Comparison of ENCODE assay signal across 27 cellular contexts in genomic region chr15:79425591-79426295, GRCh38. TPM values are rescaled to one million over a fixed set of nuclear protein-coding genes. Genes with fewer than 3 reads are reported as not detected.
DNase-seq lines count a peak whose midpoint lies in the region; ATAC-seq, FAIRE-seq and TF ChIP-seq lines count a peak whose summit lies in the region.
"Had no signal": no experiment of that assay in that cellular context is flagged by ENCODE, and none has a peak within 500 bp of the region (broad histone marks: within the 10 kb centered on the region; RNA-seq: fewer than 3 reads in every experiment).

No MANE protein-coding gene starts in this region.

- no peaks in the 10 kb centered on the region; the same call in 1 of the 2 replicates for H4K20me1 ChIP-seq in IMR-90 (ENCODE audit: insufficient read depth, low read length)
- no peaks in the 10 kb centered on the region for H4K20me1 ChIP-seq in astrocyte (ENCODE audit: insufficient read depth, low read length)
- H4K20me1 ChIP-seq: BLaER1 had no signal

- dilution Hi-C loops in IMR-90 (cut with HindIII; ENCODE audit: low sequenced_read_pairs, unreplicated experiment) = no loop called here

- H2BK120ac ChIP-seq in IMR-90 (ENCODE audit: low read depth, low read length) = no peak overlapping the region

- H3K9me3 ChIP-seq in IMR-90 (ENCODE audit: control insufficient read depth, insufficient read depth, low read length) = no peaks in the 10 kb centered on the region
- H3K9me3 ChIP-seq in astrocyte (ENCODE audit: insufficient read depth, low read depth, low read length) = no peaks in the 10 kb centered on the region
- no peaks in the 10 kb centered on the region for H3K9me3 ChIP-seq in esophagus muscularis mucosa
- H3K9me3 ChIP-seq: BLaER1 had no signal

- H3K27ac ChIP-seq in IMR-90 (ENCODE audit: insufficient read depth, low read length) (no peak overlapping the region), astrocyte (ENCODE audit: low read depth, low read length) (no peak overlapping the region), esophagus muscularis mucosa (replicated peaks in 1 of 4) (no peak overlapping the region)
- H3K27ac ChIP-seq: BLaER1 had no signal

- H3K18ac ChIP-seq in IMR-90 (ENCODE audit: low read depth, low read length) = no peak overlapping the region

- H3K4me2 ChIP-seq in IMR-90 (ENCODE audit: low read depth, low read length) (no peak overlapping the region), astrocyte (ENCODE audit: low read length) (no peak overlapping the region)
- H3K4me2 ChIP-seq: BLaER1 had no signal

- CTCF ChIA-PET in IMR-90 (lab: Yijun Ruan, JAX) = no interaction called here

- H3K4me3 ChIP-seq in IMR-90 (ENCODE audit: insufficient read depth, low read depth, low read length) (no peak overlapping the region), astrocyte (ENCODE audit: insufficient read depth, low read depth, low read length) (no peak overlapping the region), esophagus muscularis mucosa (no peak overlapping the region)
- H3K4me3 ChIP-seq: BLaER1, GM12878 had no signal

- H2AK9ac ChIP-seq in IMR-90 (replicated peaks; ENCODE audit: low read depth, low read length, poor library complexity) = peak overlapping the region; percentile 9

- no peak overlapping the region for H4K8ac ChIP-seq in IMR-90 (ENCODE audit: low read depth in 2 of 2, low read length in 2 of 2)

- no peak overlapping the region for H3K9ac ChIP-seq in IMR-90 (ENCODE audit: low read depth, low read length)
- no peak overlapping the region for H3K9ac ChIP-seq in astrocyte (ENCODE audit: low read length)
- H3K9ac ChIP-seq: BLaER1 had no signal

- no peak overlapping the region for H2BK5ac ChIP-seq in IMR-90 (ENCODE audit: low read depth, low read length, poor library complexity, severe bottlenecking)

- no peak overlapping the region for H3K4ac ChIP-seq in IMR-90 (ENCODE audit: low read depth, low read length)

- H2BK15ac ChIP-seq in IMR-90 (ENCODE audit: low read depth, low read length) = no peak overlapping the region

- H4K5ac ChIP-seq in IMR-90 (ENCODE audit: low read depth, low read length) = no peak overlapping the region

- no peaks in the 10 kb centered on the region for H3K79me2 ChIP-seq in astrocyte (ENCODE audit: insufficient read depth, low read length)

- no peak overlapping the region for H2AFZ ChIP-seq in IMR-90 (replicated peaks; ENCODE audit: low read length, poor library complexity)
- no peak overlapping the region for H2AFZ ChIP-seq in astrocyte (ENCODE audit: low read depth, low read length)

- no peak for FAIRE-seq in astrocyte (lab: Jason Lieb, UNC)
- FAIRE-seq: A204.1, GM12878, GM12892, GM18507, GM19239 had no signal

- WGBS in IMR-90 (ENCODE audit: extremely low coverage in 2 of 2, insufficient read length in 1 of 2), 2 experiments = 60% methylated on average over 1 of the region's 10 CpGs; no CpG with 5 or more reads in 1 of the 2 experiments
- WGBS in esophagus muscularis mucosa = 82% methylated on average over 10 of the region's 10 CpGs

- ATAC-seq in IMR-90 (ENCODE audit: low read depth) (no peak), GM19395 (IDR thresholded peaks at IDR 0.05; ENCODE audit: unreplicated experiment) (no peak), GM19023 (IDR thresholded peaks at IDR 0.05; ENCODE audit: unreplicated experiment) (no peak)
- ATAC-seq: GM12878 had no signal

- H3K36me3 Mint-ChIP-seq in astrocyte (ENCODE audit: low read depth, unreplicated experiment) = no peaks in the 10 kb centered on the region
- H3K36me3 Mint-ChIP-seq: CD14-positive monocyte had no signal

- H3K9me1 ChIP-seq in IMR-90 (ENCODE audit: insufficient read depth, low read length) = no peaks in the 10 kb centered on the region

- TF ChIP-seq POLR2A in IMR-90 (IDR thresholded peaks at IDR 0.05; ENCODE audit: low read depth, low read length) (no peak), esophagus muscularis mucosa (IDR thresholded peaks at IDR 0.05; ENCODE audit: low read depth) (no peak)

- H3K36me3 ChIP-seq in IMR-90 (ENCODE audit: control insufficient read depth, insufficient read depth, low read length) = no peaks in the 10 kb centered on the region
- no peaks in the 10 kb centered on the region for H3K36me3 ChIP-seq in astrocyte (ENCODE audit: insufficient read depth, low read length)
- H3K36me3 ChIP-seq in esophagus muscularis mucosa = no peaks in the 10 kb centered on the region
- H3K36me3 ChIP-seq: BE2C, BLaER1 had no signal

- H3K27me3 Mint-ChIP-seq in astrocyte (ENCODE audit: low read depth, unreplicated experiment) = peaks cover 37% of the 10 kb centered on the region

- TF ChIP-seq EP300 in esophagus muscularis mucosa (IDR thresholded peaks at IDR 0.05) = no peak

- H2BK20ac ChIP-seq in IMR-90 (ENCODE audit: low read depth, low read length) = no peak overlapping the region

- no peaks in the 10 kb centered on the region for H3K4me1 Mint-ChIP-seq in astrocyte (ENCODE audit: low read depth, unreplicated experiment)
- H3K4me1 Mint-ChIP-seq: CD14-positive monocyte; CD4-positive, CD25-positive, alpha-beta regulatory T cell had no signal

- H3K23ac ChIP-seq in IMR-90 (ENCODE audit: low read depth, low read length) = no peak overlapping the region

- intact Hi-C loops in IMR-90 (cut with micrococcal nuclease) = no loop called here
- intact Hi-C loops in esophagus muscularis mucosa (cut with DNase I) = no loop called here

- H3K9me3 Mint-ChIP-seq in astrocyte (ENCODE audit: unreplicated experiment) = peaks cover 3% of the 10 kb centered on the region
- H3K9me3 Mint-ChIP-seq: CD14-positive monocyte had no signal

- no peak for TF ChIP-seq RAD21 in IMR-90 (IDR thresholded peaks at IDR 0.05; ENCODE audit: low read length)

- no peak overlapping the region for H4K91ac ChIP-seq in IMR-90 (ENCODE audit: insufficient read depth, low read depth, low read length)

- H2AK5ac ChIP-seq in IMR-90 (ENCODE audit: low read depth, low read length) = no peak overlapping the region

- no peak for TF ChIP-seq CTCF in IMR-90 (conservative IDR thresholded peaks at IDR 0.05; ENCODE audit: low read depth, low read length)
- no peak for TF ChIP-seq CTCF in astrocyte (IDR thresholded peaks at IDR 0.05; ENCODE audit: insufficient read depth, low read depth, low read length)
- TF ChIP-seq CTCF in esophagus muscularis mucosa (IDR thresholded peaks at IDR 0.05) = no peak

- no peak overlapping the region for H3K56ac ChIP-seq in IMR-90 (ENCODE audit: extremely low read depth, insufficient read depth, low read length)

- POLR2A ChIA-PET in IMR-90 (lab: Charles Lee; ENCODE audit: unreplicated experiment) = no interaction called here

- no TSS peak for BruUV-seq in IMR-90 (replicated peaks; lab: Mats Ljungman, UMichigan)

- no peak overlapping the region for H3K27ac Mint-ChIP-seq in astrocyte (ENCODE audit: unreplicated experiment)
- H3K27ac Mint-ChIP-seq: CD14-positive monocyte; CD4-positive, alpha-beta memory T cell; CD4-positive, CD25-positive, alpha-beta regulatory T cell; CD8-positive, alpha-beta memory T cell had no signal

- H3K27me3 ChIP-seq in IMR-90 (ENCODE audit: control insufficient read depth, insufficient read depth, low read length) (peaks cover 12% of the 10 kb centered on the region), astrocyte (ENCODE audit: insufficient read depth, low read length) (peaks cover 17% of the 10 kb centered on the region), esophagus muscularis mucosa (peaks cover 0 to 64% (median under 1%) of the 10 kb centered on the region in 4 donors)
- H3K27me3 ChIP-seq: BE2C had no signal

- H3K4me1 ChIP-seq in IMR-90 (ENCODE audit: control insufficient read depth, insufficient read depth, low read length) (no peaks in the 10 kb centered on the region), astrocyte (ENCODE audit: insufficient read depth, low read length) (no peaks in the 10 kb centered on the region), esophagus muscularis mucosa (no peaks in the 10 kb centered on the region)
- H3K4me1 ChIP-seq: BE2C had no signal

- no peak overlapping the region for H3K14ac ChIP-seq in IMR-90 (replicated peaks; ENCODE audit: low read depth, low read length)

- no peak for DNase-seq in IMR-90
- no peak for DNase-seq in astrocyte (ENCODE audit: low read depth)
- DNase-seq in esophagus muscularis mucosa (ENCODE audit: extremely low spot score) = peak; percentile 78
- no peak for DNase-seq in NCI-H1092 treated with DMSO at 0.1 percent for 48 hours (lab: John Stamatoyannopoulos, UW)
- DNase-seq: 8988T; ACHN; BE2C; CD4-positive, alpha-beta memory T cell; CD4-positive, CD25-positive, alpha-beta regulatory T cell; CD8-positive, alpha-beta memory T cell; COR-L47; DMS 273 treated with DMSO at 0.1 percent for 48 hours; DMS153; DMS53; DMS79; DND-41; EL; GDM1 had no signal

- in situ Hi-C loops in IMR-90 (cut with MboI; ENCODE audit: low sequenced_read_pairs) = no loop called here

- peak overlapping the region; percentile 40 for H3K4me3 Mint-ChIP-seq in astrocyte (ENCODE audit: unreplicated experiment)
- H3K4me3 Mint-ChIP-seq: CD14-positive monocyte; CD4-positive, alpha-beta memory T cell; CD4-positive, CD25-positive, alpha-beta regulatory T cell; CD8-positive, alpha-beta memory T cell had no signal

- H3K79me1 ChIP-seq in IMR-90 (ENCODE audit: low read depth in 1 of 2, low read length in 2 of 2) = no peaks in the 10 kb centered on the region

TF ChIP-seq in IMR-90, 13 proteins besides CTCF, POLR2A, EP300 and RAD21:
- no peak for TF ChIP-seq CEBPB (IDR thresholded peaks at IDR 0.05; ENCODE audit: low read depth, low read length)
- no peak for TF ChIP-seq RFX5 (IDR thresholded peaks at IDR 0.05; ENCODE audit: low read depth, low read length)
- no peak for TF ChIP-seq SMC3 (IDR thresholded peaks at IDR 0.05; ENCODE audit: low read depth, low read length)
- TF ChIP-seq MAZ (IDR thresholded peaks at IDR 0.05; ENCODE audit: borderline replicate concordance, low read depth, low read length) = no peak
- TF ChIP-seq ELK1 (IDR thresholded peaks at IDR 0.05; ENCODE audit: borderline replicate concordance, low read depth, low read length) = no peak
- TF ChIP-seq RCOR1 (IDR thresholded peaks at IDR 0.05; ENCODE audit: insufficient replicate concordance, low read length) = no peak
- TF ChIP-seq MAFK (IDR thresholded peaks at IDR 0.05; ENCODE audit: low read depth, low read length) = no peak

RNA-seq across cellular contexts. Expression of gene MINAR1, which starts 6.4 kb away (rescaled TPM):
- total RNA-seq in IMR-90 (2012; rRNA removed) (1.4 and 1.6 TPM in 2 replicates), astrocyte (1.7 TPM in 2 replicates), esophagus muscularis mucosa (under 1 TPM; 0.13 to 0.75 (median 0.46) TPM)
- polyA plus RNA-seq in IMR-90 (2012; rRNA removed) = 0.55 and 0.65 TPM in 2 replicates
- polyA plus RNA-seq in IMR-90 (2012; cell fraction: cytosol; rRNA removed) = 0.13 and 0.14 TPM in 2 replicates
- polyA plus RNA-seq in IMR-90 (2012; cell fraction: nucleus; rRNA removed; ENCODE audit: low replicate concordance) = 0.52 and 1.5 TPM in 2 replicates
- polyA plus RNA-seq: CD8-positive, alpha-beta memory T cell had no signal
